8 cellular contexts compared by ENCODE assay signal in genomic region chr11:19679952-19680823, GRCh38. TPM values are rescaled to one million over a fixed set of nuclear protein-coding genes. Genes with fewer than 3 reads are reported as not detected.
DNase-seq lines count a peak whose midpoint lies in the region; ATAC-seq, FAIRE-seq and TF ChIP-seq lines count a peak whose summit lies in the region.

No MANE protein-coding gene starts in this region.

- FAIRE-seq in kidney (lab: Jason Lieb, UNC), result peak; percentile 30

- CTCF ChIA-PET in MCF 10A (lab: Yijun Ruan, JAX), result interaction anchor here (0.6 to 1.5 kb wide), 7 partner anchors 11 to 518 kb away, joined by 3 to 4 read pairs (median 3); partner anchors contain the start of gene NAV2
- CTCF ChIA-PET in activated CD8-positive, alpha-beta memory T cell treated with anti-CD3 and anti-CD28 coated beads, Interleukin-2, amount 10 ng/mL, durations not matched to agents 7 days and 5 days (lab: Charles Lee), result no interaction called here

- POLR2A ChIA-PET in MCF 10A (lab: Yijun Ruan, JAX), result interaction anchor here (0.6 to 3.1 kb wide), 8 partner anchors 11 to 224 kb away, joined by 3 to 17 read pairs (median 4); no protein-coding TSS in a partner anchor

- TF ChIP-seq CTCF in MCF 10A (IDR thresholded peaks at IDR 0.05; ENCODE audit: unreplicated experiment) (no peak), kidney (IDR thresholded peaks at IDR 0.05; ENCODE audit: borderline replicate concordance, extremely low read depth, insufficient read depth) (no peak), stomach (IDR thresholded peaks at IDR 0.05) (no peak)

- H3K36me3 ChIP-seq in kidney (ENCODE audit: control insufficient read depth in 1 of 2, insufficient read depth in 2 of 2, low read length in 2 of 2) (no peaks in the 10 kb centered on the region), stomach (no peaks in the 10 kb centered on the region)

- intact Hi-C loops in MCF 10A (cut with micrococcal nuclease), result loop anchor here (1.0 to 10.0 kb wide), 3 partner anchors 32 to 245 kb away; partner anchors contain the start of gene NAV2
- intact Hi-C loops in kidney (cut with DNase I), result no loop called here
- intact Hi-C loops in stomach (cut with DNase I; ENCODE audit: low total_unique reads), result no loop called here

- DNase-seq in HPDE6-E6E7 (ENCODE audit: extremely low spot score), result peak; percentile 89
- peak; percentile 97 for DNase-seq in MCF 10A (ENCODE audit: unreplicated experiment)
- peak; percentile 97 for DNase-seq in kidney
- DNase-seq in stomach, result peak; percentile 68
- DNase-seq in stimulated activated naive CD4-positive, alpha-beta T cell (lab: John Stamatoyannopoulos, UW), result no peak
- DNase-seq in activated CD8-positive, alpha-beta memory T cell treated with anti-CD3 and anti-CD28 coated beads, Interleukin-2, amount 10 ng/mL, durations not matched to agents 7 days and 5 days, result no peak

- H3K4me1 Mint-ChIP-seq in MCF 10A (ENCODE audit: insufficient read depth, unreplicated experiment), result peaks cover 41% of the 10 kb centered on the region
- peaks cover 4% of the 10 kb centered on the region for H3K4me1 Mint-ChIP-seq in activated CD8-positive, alpha-beta memory T cell treated with anti-CD3 and anti-CD28 coated beads, Interleukin-2, amount 10 ng/mL, durations not matched to agents 7 days and 5 days

- no peaks in the 10 kb centered on the region for H3K27me3 Mint-ChIP-seq in MCF 10A (ENCODE audit: insufficient read depth, unreplicated experiment)
- H3K27me3 Mint-ChIP-seq in activated CD8-positive, alpha-beta memory T cell treated with anti-CD3 and anti-CD28 coated beads, Interleukin-2, amount 10 ng/mL, durations not matched to agents 7 days and 5 days, result peaks cover 3% of the 10 kb centered on the region

- ATAC-seq in GM18867 (IDR thresholded peaks at IDR 0.05; ENCODE audit: unreplicated experiment), result no peak
- ATAC-seq in activated CD8-positive, alpha-beta memory T cell treated with anti-CD3 and anti-CD28 coated beads, Interleukin-2, amount 10 ng/mL, durations not matched to agents 7 days and 5 days, result no peak
- ATAC-seq in GM19324 (IDR thresholded peaks at IDR 0.05; ENCODE audit: low FRiP score, unreplicated experiment), result no peak

- no peak overlapping the region for H3K4me3 ChIP-seq in kidney (ENCODE audit: low read length in 2 of 2)
- no peak overlapping the region for H3K4me3 ChIP-seq in stomach

- H3K4me1 ChIP-seq in kidney (ENCODE audit: control insufficient read depth in 1 of 2, insufficient read depth in 1 of 2, low read depth in 1 of 2, low read length in 2 of 2) (peaks cover 0 to 7% of the 10 kb centered on the region in 2 donors), stomach (peaks cover 6 to 67% (median 38%) of the 10 kb centered on the region in 4 donors)

- H3K4me3 Mint-ChIP-seq in MCF 10A (ENCODE audit: unreplicated experiment), result peak overlapping the region; percentile 38
- no peak overlapping the region for H3K4me3 Mint-ChIP-seq in activated CD8-positive, alpha-beta memory T cell treated with anti-CD3 and anti-CD28 coated beads, Interleukin-2, amount 10 ng/mL, durations not matched to agents 7 days and 5 days

- no peaks in the 10 kb centered on the region for H3K9me3 Mint-ChIP-seq in MCF 10A (ENCODE audit: unreplicated experiment)
- no peaks in the 10 kb centered on the region for H3K9me3 Mint-ChIP-seq in activated CD8-positive, alpha-beta memory T cell treated with anti-CD3 and anti-CD28 coated beads, Interleukin-2, amount 10 ng/mL, durations not matched to agents 7 days and 5 days (ENCODE audit: low read depth)

- TF ChIP-seq POLR2A in stomach (IDR thresholded peaks at IDR 0.05), result no peak

- TF ChIP-seq EP300 in stomach (IDR thresholded peaks at IDR 0.05), result peak; percentile 59

- H3K27ac ChIP-seq in kidney (ENCODE audit: low read depth in 2 of 2, low read length in 2 of 2) (no peak overlapping the region), stomach (peak overlapping the region; percentile 35 to 87 (median 78))

- no TSS peak for BruUV-seq in MCF 10A (replicated peaks; lab: Mats Ljungman, UMichigan)

- no peaks in the 10 kb centered on the region for H3K27me3 ChIP-seq in stomach

- H3K9me3 ChIP-seq in kidney (ENCODE audit: control insufficient read depth in 1 of 2, low read length in 2 of 2), result no peaks in the 10 kb centered on the region
- H3K9me3 ChIP-seq in stomach, result no peaks in the 10 kb centered on the region

- H3K27ac Mint-ChIP-seq in MCF 10A (ENCODE audit: low read depth, unreplicated experiment), result peak overlapping the region; percentile 80
- no peak overlapping the region for H3K27ac Mint-ChIP-seq in activated CD8-positive, alpha-beta memory T cell treated with anti-CD3 and anti-CD28 coated beads, Interleukin-2, amount 10 ng/mL, durations not matched to agents 7 days and 5 days

- no peak overlapping the region for H3K9ac ChIP-seq in kidney (ENCODE audit: low read length in 2 of 2)

- H3K36me3 Mint-ChIP-seq in MCF 10A (ENCODE audit: insufficient read depth, unreplicated experiment), result no peaks in the 10 kb centered on the region
- H3K36me3 Mint-ChIP-seq in activated CD8-positive, alpha-beta memory T cell treated with anti-CD3 and anti-CD28 coated beads, Interleukin-2, amount 10 ng/mL, durations not matched to agents 7 days and 5 days, result no peaks in the 10 kb centered on the region

- 26 to 31% (median 28%) methylated on average over 12 of the region's 12 CpGs for WGBS in stomach, 5 donors

RNA-seq across cellular contexts. Expression of gene NAV2, which starts 32.4 kb away (rescaled TPM):
- total RNA-seq in MCF 10A (2022) (116 and 139 TPM in 2 replicates), kidney (37.7 TPM), stomach (10 to 100 TPM in 4 of 5 donors, 1 to 10 TPM in 1; 4.9 to 92.4 (median 19.3) TPM)
- polyA plus RNA-seq in kidney (ENCODE audit: insufficient read depth, low read depth, low replicate concordance) (5.9 TPM), stomach (1 to 10 TPM; 1.8 to 3.4 (median 3.1) TPM)
- total RNA-seq in activated CD8-positive, alpha-beta memory T cell treated with anti-CD3 and anti-CD28 coated beads, Interleukin-2, amount 10 ng/mL, durations not matched to agents 7 days and 5 days, result under 1 TPM; 0.26 to 0.67 TPM

Comparison
In these comparisons a context has a peak if more than half of its experiments do, and no peak if none do; other contexts are left out.
1. DNase-seq: peak in HPDE6-E6E7 (single experiment), MCF 10A (single experiment), kidney (single experiment) and stomach (single experiment); none in stimulated activated naive CD4-positive, alpha-beta T cell (0 of 6) and activated CD8-positive, alpha-beta memory T cell treated with anti-CD3 and anti-CD28 coated beads, Interleukin-2, amount 10 ng/mL, durations not matched to agents 7 days and 5 days (single experiment).
2. H3K27ac ChIP-seq: peak in stomach (5 of 5); none in kidney (0 of 2).